1 cellular context compared by ENCODE assay signal in the genomic region with DNA sequence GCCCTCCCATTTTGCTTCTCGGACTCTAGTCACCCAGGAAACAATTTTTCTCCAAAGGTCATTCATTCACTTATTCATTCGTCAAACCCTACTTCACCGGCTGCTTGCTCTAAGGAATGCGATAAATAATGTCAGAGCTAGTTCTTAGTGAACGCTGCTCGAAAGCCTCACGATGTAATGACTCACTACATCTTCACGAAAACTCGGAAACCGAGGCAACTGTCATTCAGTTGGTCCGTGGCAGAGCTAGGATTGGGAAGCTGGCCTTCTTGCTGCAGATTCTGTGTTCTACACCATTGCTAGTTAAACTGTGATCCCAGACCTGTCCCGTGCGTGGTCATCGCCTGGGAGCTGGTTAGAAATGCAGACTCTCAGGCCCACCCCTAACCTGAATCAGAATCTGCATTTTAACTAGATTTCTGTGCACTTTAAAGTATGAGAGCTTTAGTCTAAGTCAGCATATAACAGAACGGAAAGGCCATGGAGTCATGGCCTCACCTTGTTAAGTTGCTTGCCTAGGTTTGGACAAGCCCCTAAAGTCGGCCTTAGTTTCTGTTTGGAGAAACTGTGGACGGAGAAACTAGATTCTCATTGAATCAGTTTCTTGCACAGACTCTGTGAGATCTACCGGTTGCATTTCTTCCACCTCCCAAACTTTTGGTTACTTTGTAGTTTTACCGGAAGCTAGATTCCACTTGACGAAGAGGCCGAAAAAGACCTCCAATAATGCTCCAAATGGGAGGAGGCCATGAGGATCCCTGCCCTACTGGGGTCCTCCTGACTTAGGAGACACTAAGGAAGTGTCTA.
TF ChIP-seq lines count a peak whose summit lies in the region.

No MANE protein-coding gene starts in this region.

TF ChIP-seq in K562, 482 proteins besides CTCF, POLR2A, EP300 and RAD21 (continued from another document and continues in another):
- TF ChIP-seq, protein P1, sequence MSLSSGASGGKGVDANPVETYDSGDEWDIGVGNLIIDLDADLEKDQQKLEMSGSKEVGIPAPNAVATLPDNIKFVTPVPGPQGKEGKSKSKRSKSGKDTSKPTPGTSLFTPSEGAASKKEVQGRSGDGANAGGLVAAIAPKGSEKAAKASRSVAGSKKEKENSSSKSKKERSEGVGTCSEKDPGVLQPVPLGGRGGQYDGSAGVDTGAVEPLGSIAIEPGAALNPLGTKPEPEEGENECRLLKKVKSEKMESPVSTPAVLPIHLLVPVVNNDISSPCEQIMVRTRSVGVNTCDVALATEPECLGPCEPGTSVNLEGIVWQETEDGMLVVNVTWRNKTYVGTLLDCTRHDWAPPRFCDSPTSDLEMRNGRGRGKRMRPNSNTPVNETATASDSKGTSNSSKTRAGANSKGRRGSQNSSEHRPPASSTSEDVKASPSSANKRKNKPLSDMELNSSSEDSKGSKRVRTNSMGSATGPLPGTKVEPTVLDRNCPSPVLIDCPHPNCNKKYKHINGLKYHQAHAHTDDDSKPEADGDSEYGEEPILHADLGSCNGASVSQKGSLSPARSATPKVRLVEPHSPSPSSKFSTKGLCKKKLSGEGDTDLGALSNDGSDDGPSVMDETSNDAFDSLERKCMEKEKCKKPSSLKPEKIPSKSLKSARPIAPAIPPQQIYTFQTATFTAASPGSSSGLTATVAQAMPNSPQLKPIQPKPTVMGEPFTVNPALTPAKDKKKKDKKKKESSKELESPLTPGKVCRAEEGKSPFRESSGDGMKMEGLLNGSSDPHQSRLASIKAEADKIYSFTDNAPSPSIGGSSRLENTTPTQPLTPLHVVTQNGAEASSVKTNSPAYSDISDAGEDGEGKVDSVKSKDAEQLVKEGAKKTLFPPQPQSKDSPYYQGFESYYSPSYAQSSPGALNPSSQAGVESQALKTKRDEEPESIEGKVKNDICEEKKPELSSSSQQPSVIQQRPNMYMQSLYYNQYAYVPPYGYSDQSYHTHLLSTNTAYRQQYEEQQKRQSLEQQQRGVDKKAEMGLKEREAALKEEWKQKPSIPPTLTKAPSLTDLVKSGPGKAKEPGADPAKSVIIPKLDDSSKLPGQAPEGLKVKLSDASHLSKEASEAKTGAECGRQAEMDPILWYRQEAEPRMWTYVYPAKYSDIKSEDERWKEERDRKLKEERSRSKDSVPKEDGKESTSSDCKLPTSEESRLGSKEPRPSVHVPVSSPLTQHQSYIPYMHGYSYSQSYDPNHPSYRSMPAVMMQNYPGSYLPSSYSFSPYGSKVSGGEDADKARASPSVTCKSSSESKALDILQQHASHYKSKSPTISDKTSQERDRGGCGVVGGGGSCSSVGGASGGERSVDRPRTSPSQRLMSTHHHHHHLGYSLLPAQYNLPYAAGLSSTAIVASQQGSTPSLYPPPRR (CRISPR knock-in tag; IDR thresholded peaks at IDR 0.05; ENCODE audit: borderline replicate concordance), result no peak
- TF ChIP-seq FOXA3 (CRISPR knock-in tag; conservative IDR thresholded peaks at IDR 0.05 in 1 of 2, IDR thresholded peaks at IDR 0.05 in 1 of 2) (peak in 1 of 2 experiments; percentile 25; a peak in 1 of 4 replicates), ZNF133 (CRISPR knock-in tag; IDR thresholded peaks at IDR 0.05) (no peak), RHOXF2B (CRISPR knock-in tag; conservative IDR thresholded peaks at IDR 0.05) (no peak), PHF8 (IDR thresholded peaks at IDR 0.05; ENCODE audit: borderline replicate concordance, low read length) (peak; percentile 50; the same call in 1 of the 2 replicates), NONO (IDR thresholded peaks at IDR 0.05; ENCODE audit: low read depth in 2 of 2, low read length in 1 of 2) (no peak), GATAD2A (IDR thresholded peaks at IDR 0.05) (0 out of 2 replicates have a peak, but pooled peaks have one; percentile 34), SPI1 (IDR thresholded peaks at IDR 0.05; ENCODE audit: borderline replicate concordance, low read depth, low read length) (no peak), SMARCA4 (IDR thresholded peaks at IDR 0.05) (peak; percentile 42), TRIM24 (IDR thresholded peaks at IDR 0.05) (no peak), NR2C1 (IDR thresholded peaks at IDR 0.05) (no peak), NR2C1 (tag; IDR thresholded peaks at IDR 0.05) (no peak; the same call in 1 of the 2 replicates), ZNF436 (CRISPR knock-in tag; IDR thresholded peaks at IDR 0.05) (no peak), ZEB2 (IDR thresholded peaks at IDR 0.05) (no peak), HDAC6 (IDR thresholded peaks at IDR 0.05; ENCODE audit: low read depth, low read length) (no peak), ZNF445 (CRISPR knock-in tag; IDR thresholded peaks at IDR 0.05; ENCODE audit: low read depth) (no peak), YY1 (IDR thresholded peaks at IDR 0.05; ENCODE audit: borderline replicate concordance in 1 of 3, control insufficient read depth in 1 of 3, extremely low read depth in 1 of 3, insufficient read depth in 3 of 3, insufficient read length in 1 of 3, insufficient replicate concordance in 2 of 3, low read depth in 1 of 3, low read length in 2 of 3) (peak in 1 of 3 experiments; percentile 5), ETV5 (CRISPR knock-in tag; IDR thresholded peaks at IDR 0.05; ENCODE audit: low read depth) (no peak), KDM1A (IDR thresholded peaks at IDR 0.05) (0 out of 4 replicates have a peak, but pooled peaks of 1 of the 2 experiments have one; percentile 8), MAFG (tag; conservative IDR thresholded peaks at IDR 0.05) (no peak; the same call in none of the 2 replicates), C11orf30 (IDR thresholded peaks at IDR 0.05; ENCODE audit: low read depth) (peak; percentile 78), MTA1 (IDR thresholded peaks at IDR 0.05; ENCODE audit: borderline replicate concordance) (no peak), HCFC1 (IDR thresholded peaks at IDR 0.05; ENCODE audit: low read depth, low read length) (0 out of 2 replicates have a peak, but pooled peaks have one; percentile 1), EP400 (IDR thresholded peaks at IDR 0.05) (peak; percentile 6; the same call in 1 of the 2 replicates), RBM39 (optimal IDR thresholded peaks at IDR 0.05; ENCODE audit: low read depth, low read length) (peak; percentile 47), MTA2 (IDR thresholded peaks at IDR 0.05; ENCODE audit: low read depth) (no peak), HNRNPLL (IDR thresholded peaks at IDR 0.05; ENCODE audit: low read depth, low read length, poor library complexity, severe bottlenecking) (no peak), ZSCAN32 (CRISPR knock-in tag; IDR thresholded peaks at IDR 0.05) (no peak), ARNT (IDR thresholded peaks at IDR 0.05) (0 out of 4 replicates have a peak, but pooled peaks of 1 of the 2 experiments have one; percentile 63), TEAD1 (CRISPR knock-in tag; IDR thresholded peaks at IDR 0.05) (no peak), ZFX (CRISPR knock-in tag; IDR thresholded peaks at IDR 0.05) (no peak; the same call in 1 of the 2 replicates), HNRNPL (IDR thresholded peaks at IDR 0.05; ENCODE audit: low read depth, low read length) (no peak), HOXB6 (CRISPR knock-in tag; IDR thresholded peaks at IDR 0.05; ENCODE audit: borderline replicate concordance) (no peak), HSF4 (CRISPR knock-in tag; IDR thresholded peaks at IDR 0.05; ENCODE audit: borderline replicate concordance) (no peak), RFX7 (CRISPR knock-in tag; IDR thresholded peaks at IDR 0.05) (no peak)
- TF ChIP-seq, protein P2, sequence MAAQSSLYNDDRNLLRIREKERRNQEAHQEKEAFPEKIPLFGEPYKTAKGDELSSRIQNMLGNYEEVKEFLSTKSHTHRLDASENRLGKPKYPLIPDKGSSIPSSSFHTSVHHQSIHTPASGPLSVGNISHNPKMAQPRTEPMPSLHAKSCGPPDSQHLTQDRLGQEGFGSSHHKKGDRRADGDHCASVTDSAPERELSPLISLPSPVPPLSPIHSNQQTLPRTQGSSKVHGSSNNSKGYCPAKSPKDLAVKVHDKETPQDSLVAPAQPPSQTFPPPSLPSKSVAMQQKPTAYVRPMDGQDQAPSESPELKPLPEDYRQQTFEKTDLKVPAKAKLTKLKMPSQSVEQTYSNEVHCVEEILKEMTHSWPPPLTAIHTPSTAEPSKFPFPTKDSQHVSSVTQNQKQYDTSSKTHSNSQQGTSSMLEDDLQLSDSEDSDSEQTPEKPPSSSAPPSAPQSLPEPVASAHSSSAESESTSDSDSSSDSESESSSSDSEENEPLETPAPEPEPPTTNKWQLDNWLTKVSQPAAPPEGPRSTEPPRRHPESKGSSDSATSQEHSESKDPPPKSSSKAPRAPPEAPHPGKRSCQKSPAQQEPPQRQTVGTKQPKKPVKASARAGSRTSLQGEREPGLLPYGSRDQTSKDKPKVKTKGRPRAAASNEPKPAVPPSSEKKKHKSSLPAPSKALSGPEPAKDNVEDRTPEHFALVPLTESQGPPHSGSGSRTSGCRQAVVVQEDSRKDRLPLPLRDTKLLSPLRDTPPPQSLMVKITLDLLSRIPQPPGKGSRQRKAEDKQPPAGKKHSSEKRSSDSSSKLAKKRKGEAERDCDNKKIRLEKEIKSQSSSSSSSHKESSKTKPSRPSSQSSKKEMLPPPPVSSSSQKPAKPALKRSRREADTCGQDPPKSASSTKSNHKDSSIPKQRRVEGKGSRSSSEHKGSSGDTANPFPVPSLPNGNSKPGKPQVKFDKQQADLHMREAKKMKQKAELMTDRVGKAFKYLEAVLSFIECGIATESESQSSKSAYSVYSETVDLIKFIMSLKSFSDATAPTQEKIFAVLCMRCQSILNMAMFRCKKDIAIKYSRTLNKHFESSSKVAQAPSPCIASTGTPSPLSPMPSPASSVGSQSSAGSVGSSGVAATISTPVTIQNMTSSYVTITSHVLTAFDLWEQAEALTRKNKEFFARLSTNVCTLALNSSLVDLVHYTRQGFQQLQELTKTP (IDR thresholded peaks at IDR 0.05; ENCODE audit: low read depth in 1 of 2, partially characterized antibody in 2 of 2), result peak in 1 of 2 experiments; percentile 26
- TF ChIP-seq, protein P3, sequence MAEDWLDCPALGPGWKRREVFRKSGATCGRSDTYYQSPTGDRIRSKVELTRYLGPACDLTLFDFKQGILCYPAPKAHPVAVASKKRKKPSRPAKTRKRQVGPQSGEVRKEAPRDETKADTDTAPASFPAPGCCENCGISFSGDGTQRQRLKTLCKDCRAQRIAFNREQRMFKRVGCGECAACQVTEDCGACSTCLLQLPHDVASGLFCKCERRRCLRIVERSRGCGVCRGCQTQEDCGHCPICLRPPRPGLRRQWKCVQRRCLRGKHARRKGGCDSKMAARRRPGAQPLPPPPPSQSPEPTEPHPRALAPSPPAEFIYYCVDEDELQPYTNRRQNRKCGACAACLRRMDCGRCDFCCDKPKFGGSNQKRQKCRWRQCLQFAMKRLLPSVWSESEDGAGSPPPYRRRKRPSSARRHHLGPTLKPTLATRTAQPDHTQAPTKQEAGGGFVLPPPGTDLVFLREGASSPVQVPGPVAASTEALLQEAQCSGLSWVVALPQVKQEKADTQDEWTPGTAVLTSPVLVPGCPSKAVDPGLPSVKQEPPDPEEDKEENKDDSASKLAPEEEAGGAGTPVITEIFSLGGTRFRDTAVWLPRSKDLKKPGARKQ (CRISPR knock-in tag; IDR thresholded peaks at IDR 0.05), result no peak
- TF ChIP-seq, protein P4, sequence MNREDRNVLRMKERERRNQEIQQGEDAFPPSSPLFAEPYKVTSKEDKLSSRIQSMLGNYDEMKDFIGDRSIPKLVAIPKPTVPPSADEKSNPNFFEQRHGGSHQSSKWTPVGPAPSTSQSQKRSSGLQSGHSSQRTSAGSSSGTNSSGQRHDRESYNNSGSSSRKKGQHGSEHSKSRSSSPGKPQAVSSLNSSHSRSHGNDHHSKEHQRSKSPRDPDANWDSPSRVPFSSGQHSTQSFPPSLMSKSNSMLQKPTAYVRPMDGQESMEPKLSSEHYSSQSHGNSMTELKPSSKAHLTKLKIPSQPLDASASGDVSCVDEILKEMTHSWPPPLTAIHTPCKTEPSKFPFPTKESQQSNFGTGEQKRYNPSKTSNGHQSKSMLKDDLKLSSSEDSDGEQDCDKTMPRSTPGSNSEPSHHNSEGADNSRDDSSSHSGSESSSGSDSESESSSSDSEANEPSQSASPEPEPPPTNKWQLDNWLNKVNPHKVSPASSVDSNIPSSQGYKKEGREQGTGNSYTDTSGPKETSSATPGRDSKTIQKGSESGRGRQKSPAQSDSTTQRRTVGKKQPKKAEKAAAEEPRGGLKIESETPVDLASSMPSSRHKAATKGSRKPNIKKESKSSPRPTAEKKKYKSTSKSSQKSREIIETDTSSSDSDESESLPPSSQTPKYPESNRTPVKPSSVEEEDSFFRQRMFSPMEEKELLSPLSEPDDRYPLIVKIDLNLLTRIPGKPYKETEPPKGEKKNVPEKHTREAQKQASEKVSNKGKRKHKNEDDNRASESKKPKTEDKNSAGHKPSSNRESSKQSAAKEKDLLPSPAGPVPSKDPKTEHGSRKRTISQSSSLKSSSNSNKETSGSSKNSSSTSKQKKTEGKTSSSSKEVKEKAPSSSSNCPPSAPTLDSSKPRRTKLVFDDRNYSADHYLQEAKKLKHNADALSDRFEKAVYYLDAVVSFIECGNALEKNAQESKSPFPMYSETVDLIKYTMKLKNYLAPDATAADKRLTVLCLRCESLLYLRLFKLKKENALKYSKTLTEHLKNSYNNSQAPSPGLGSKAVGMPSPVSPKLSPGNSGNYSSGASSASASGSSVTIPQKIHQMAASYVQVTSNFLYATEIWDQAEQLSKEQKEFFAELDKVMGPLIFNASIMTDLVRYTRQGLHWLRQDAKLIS (CRISPR knock-in tag; IDR thresholded peaks at IDR 0.05), result peak; percentile 51
- TF ChIP-seq, protein P5, sequence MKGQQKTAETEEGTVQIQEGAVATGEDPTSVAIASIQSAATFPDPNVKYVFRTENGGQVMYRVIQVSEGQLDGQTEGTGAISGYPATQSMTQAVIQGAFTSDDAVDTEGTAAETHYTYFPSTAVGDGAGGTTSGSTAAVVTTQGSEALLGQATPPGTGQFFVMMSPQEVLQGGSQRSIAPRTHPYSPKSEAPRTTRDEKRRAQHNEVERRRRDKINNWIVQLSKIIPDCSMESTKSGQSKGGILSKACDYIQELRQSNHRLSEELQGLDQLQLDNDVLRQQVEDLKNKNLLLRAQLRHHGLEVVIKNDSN (CRISPR knock-in tag; IDR thresholded peaks at IDR 0.05), result 0 out of 2 replicates have a peak, but pooled peaks have one; percentile 16
- TF ChIP-seq, protein P6, sequence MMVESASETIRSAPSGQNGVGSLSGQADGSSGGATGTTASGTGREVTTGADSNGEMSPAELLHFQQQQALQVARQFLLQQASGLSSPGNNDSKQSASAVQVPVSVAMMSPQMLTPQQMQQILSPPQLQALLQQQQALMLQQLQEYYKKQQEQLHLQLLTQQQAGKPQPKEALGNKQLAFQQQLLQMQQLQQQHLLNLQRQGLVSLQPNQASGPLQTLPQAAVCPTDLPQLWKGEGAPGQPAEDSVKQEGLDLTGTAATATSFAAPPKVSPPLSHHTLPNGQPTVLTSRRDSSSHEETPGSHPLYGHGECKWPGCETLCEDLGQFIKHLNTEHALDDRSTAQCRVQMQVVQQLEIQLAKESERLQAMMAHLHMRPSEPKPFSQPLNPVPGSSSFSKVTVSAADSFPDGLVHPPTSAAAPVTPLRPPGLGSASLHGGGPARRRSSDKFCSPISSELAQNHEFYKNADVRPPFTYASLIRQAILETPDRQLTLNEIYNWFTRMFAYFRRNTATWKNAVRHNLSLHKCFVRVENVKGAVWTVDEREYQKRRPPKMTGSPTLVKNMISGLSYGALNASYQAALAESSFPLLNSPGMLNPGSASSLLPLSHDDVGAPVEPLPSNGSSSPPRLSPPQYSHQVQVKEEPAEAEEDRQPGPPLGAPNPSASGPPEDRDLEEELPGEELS (CRISPR knock-in tag; IDR thresholded peaks at IDR 0.05; ENCODE audit: borderline replicate concordance), result no peak
